10 cellular contexts compared by ENCODE assay signal in the genomic region with DNA sequence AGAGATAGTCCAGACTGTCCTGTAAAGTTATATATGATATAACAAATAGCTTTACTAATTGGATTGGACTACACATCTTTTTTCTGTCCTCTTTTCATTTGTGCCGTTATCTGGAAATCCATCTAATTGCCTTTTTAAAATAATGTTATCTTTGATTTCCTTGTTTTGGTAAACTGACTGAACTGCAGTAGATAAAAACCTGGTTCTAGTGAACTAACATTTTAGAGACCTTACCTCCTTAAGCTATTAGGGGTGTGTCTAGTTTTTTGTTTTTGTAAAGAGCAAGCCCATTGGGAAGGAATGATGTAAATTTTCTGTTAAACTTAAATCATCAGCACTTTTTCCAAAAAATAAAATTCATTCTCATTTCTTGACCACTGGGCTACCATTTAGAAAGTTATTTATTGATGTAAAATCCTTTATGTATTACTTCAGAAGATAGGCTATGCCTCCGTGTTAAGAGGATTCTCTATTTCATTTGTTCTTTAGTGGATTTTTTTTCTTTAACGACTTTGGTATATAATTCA. TPM values are rescaled to one million over a fixed set of nuclear protein-coding genes. Genes with fewer than 3 reads are reported as not detected.
DNase-seq lines count a peak whose midpoint lies in the region; ATAC-seq and TF ChIP-seq lines count a peak whose summit lies in the region.
"Had no signal": no experiment of that assay in that cellular context is flagged by ENCODE, and none has a peak within 500 bp of the region (broad histone marks: within the 10 kb centered on the region; RNA-seq: fewer than 3 reads in every experiment).

No MANE protein-coding gene starts in this region.

- H3K27ac ChIP-seq in HUES64 (ENCODE audit: low read depth, low read length), result no peak overlapping the region

- peaks cover 0 to 4% (median 0%) of the 10 kb centered on the region in 9 donors for H3K9me3 Mint-ChIP-seq in naive thymus-derived CD8-positive, alpha-beta T cell

- peak overlapping the region; percentile 99 to 100 (median 100) for H3K27ac Mint-ChIP-seq in naive thymus-derived CD8-positive, alpha-beta T cell

- TF ChIP-seq CTCF in AG09309 (IDR thresholded peaks at IDR 0.05; ENCODE audit: control insufficient read depth, insufficient read depth, low read depth, low read length, missing control alignments) (no peak), cardiac fibroblast (IDR thresholded peaks at IDR 0.05; ENCODE audit: low read depth, low read length) (no peak)

- peaks cover 35% of the 10 kb centered on the region for H3K4me1 ChIP-seq in HUES64 (ENCODE audit: insufficient read depth, low read length)

- no peaks in the 10 kb centered on the region for H3K9me3 ChIP-seq in HUES64 (ENCODE audit: insufficient read depth, low read depth, low read length)

- peaks cover 0 to 6% (median 0%) of the 10 kb centered on the region in 5 donors for H3K27me3 Mint-ChIP-seq in naive thymus-derived CD8-positive, alpha-beta T cell

- POLR2A ChIA-PET in naive thymus-derived CD8-positive, alpha-beta T cell (lab: Charles Lee), result interaction anchor here (0.7 to 5.1 kb wide), 5 partner anchors 14 to 568 kb away, joined by 5 to 42 read pairs (median 30); a partner anchor contains a TSS

- DNase-seq in AG09309 (ENCODE audit: low read depth) (no peak), cardiac fibroblast (ENCODE audit: low read depth in 2 of 2) (no peak), NCI-H2227 treated with DMSO at 0.1 percent for 48 hours (lab: John Stamatoyannopoulos, UW) (no peak), KG1 (lab: John Stamatoyannopoulos, UW) (no peak)
- DNase-seq in naive thymus-derived CD8-positive, alpha-beta T cell, result no peak
- DNase-seq: SHP77 had no signal

- peaks cover 0 to 33% (median 7%) of the 10 kb centered on the region in 3 donors for H3K36me3 Mint-ChIP-seq in naive thymus-derived CD8-positive, alpha-beta T cell

- peaks cover 34 to 81% (median 59%) of the 10 kb centered on the region in 4 donors for H3K4me1 Mint-ChIP-seq in naive thymus-derived CD8-positive, alpha-beta T cell

- H3K4me3 ChIP-seq in AG09309 (ENCODE audit: control insufficient read depth, low read depth, low read length) (peak overlapping the region; percentile 72), HUES64 (ENCODE audit: low read length) (peak overlapping the region; percentile 89), cardiac fibroblast (replicated peaks in 1 of 2; ENCODE audit: low read depth in 2 of 2, low read length in 2 of 2) (peak overlapping the region; percentile 90 to 95)

- no peaks in the 10 kb centered on the region for H3K27me3 ChIP-seq in HUES64 (ENCODE audit: insufficient read depth, low read length)

- WGBS in HUES64, result no CpG with 5 or more reads among the region's 3 CpGs

- H3K4me3 Mint-ChIP-seq in naive thymus-derived CD8-positive, alpha-beta T cell, result peak overlapping the region; percentile 97 to 100 (median 99)

- no peak for ATAC-seq in naive thymus-derived CD8-positive, alpha-beta T cell
- ATAC-seq in HG02884 (IDR thresholded peaks at IDR 0.05; ENCODE audit: unreplicated experiment), result no peak
- ATAC-seq in GM21576 (IDR thresholded peaks at IDR 0.05; ENCODE audit: unreplicated experiment), result no peak
- ATAC-seq: left lobe of liver had no signal

- peaks cover 46% of the 10 kb centered on the region for H3K36me3 ChIP-seq in HUES64 (ENCODE audit: insufficient read depth, low read length)

- H3K9ac ChIP-seq in HUES64 (ENCODE audit: low read depth, low read length), result peak overlapping the region; percentile 100; the same call in 1 of the 2 replicates

RNA-seq across cellular contexts. Expression of a gene that starts 1.2 kb away (rescaled TPM):
- 1.3 TPM for polyA plus RNA-seq in HUES64 (2013, experiment 1 of 2)
- polyA plus RNA-seq in HUES64 (2013, experiment 2 of 2), result 1.6 TPM
- total RNA-seq in naive thymus-derived CD8-positive, alpha-beta T cell, result 1 to 10 TPM; 1.7 to 2.2 TPM
- 1 to 10 TPM in 2 of 3 donors, under 1 TPM in 1; 0.93 to 1.3 (median 1.2) TPM for polyA plus RNA-seq in naive thymus-derived CD8-positive, alpha-beta T cell

RNA-seq across cellular contexts. Expression of a gene that starts 2.1 kb away (rescaled TPM):
- polyA plus RNA-seq in HUES64 (2013, experiment 1 of 2), result 226 TPM
- 250 TPM for polyA plus RNA-seq in HUES64 (2013, experiment 2 of 2)
- total RNA-seq in naive thymus-derived CD8-positive, alpha-beta T cell, result 100 to 1,000 TPM; 184 to 186 TPM
- polyA plus RNA-seq in naive thymus-derived CD8-positive, alpha-beta T cell, result 100 to 1,000 TPM; 116 to 166 (median 144) TPM
